11 cellular contexts compared by ENCODE assay signal in the genomic region with DNA sequence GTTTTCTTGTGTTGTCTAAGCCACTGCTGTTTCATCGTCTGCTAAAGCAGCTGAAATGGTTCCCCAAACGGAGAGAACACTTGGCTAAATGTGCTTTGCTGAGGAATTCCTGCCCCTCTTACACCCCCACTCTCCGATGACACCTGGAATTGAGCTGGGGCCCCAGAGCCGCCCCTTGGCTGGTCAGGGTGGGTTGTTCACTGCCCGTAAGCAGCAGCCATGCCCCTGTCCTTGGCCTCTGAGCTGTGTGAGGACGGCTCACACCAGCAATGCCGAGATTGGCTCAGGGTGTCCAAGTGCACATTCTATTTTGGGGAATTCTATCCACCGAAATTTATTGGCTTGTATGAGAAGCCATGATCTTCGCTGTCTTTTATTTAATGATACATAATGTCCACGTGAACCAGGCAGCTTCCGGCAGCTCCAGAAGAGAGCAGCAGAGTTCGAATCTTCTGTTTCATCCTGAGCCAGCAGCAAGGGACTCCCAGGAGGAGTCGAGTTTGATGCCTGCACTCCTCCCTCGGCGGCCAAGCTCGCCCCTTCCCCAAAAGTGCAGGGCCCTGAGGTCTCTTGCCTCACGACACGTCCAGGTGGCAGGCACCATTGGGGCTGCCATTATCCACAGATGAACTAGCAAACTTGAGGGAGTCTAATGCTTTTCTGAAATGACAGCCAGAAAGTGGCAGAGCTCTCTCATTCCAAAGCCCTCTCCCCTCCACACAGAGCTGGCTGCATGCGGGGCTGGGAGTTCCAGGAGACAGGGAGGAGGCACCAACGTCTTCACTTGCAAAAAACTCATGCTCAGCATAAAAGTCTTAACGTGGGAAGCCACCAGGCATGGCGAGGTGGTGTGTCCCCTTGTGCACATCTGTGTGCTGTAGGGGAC.
"Had no signal": no experiment of that assay in that cellular context is flagged by ENCODE, and none has a peak within 500 bp of the region (broad histone marks: within the 10 kb centered on the region; RNA-seq: fewer than 3 reads in every experiment).

No MANE protein-coding gene starts in this region.

- DNase-seq: activated CD4-positive, alpha-beta memory T cell treated with anti-CD3 and anti-CD28 coated beads for 36 hours; activated CD4-positive, alpha-beta T cell treated with anti-CD3 and anti-CD28 coated beads for 36 hours; activated T-cell treated with anti-CD3 and anti-CD28 coated beads for 4 hours; effector memory CD8-positive, alpha-beta T cell; psoas muscle; stimulated activated CD4-positive, alpha-beta T cell treated with anti-CD3 and anti-CD28 coated beads, Interleukin-4, amount 100 ng/mL, for 4 hours; testis had no signal

- H3K4me3 ChIP-seq: cardiac muscle cell, lung, psoas muscle, right lobe of liver, testis had no signal

- H3K9me3 ChIP-seq: psoas muscle, right lobe of liver, testis had no signal

- ATAC-seq: activated CD4-positive, alpha-beta T cell treated with anti-CD3 and anti-CD28 coated beads for 36 hours; effector memory CD8-positive, alpha-beta T cell; psoas muscle; right lobe of liver had no signal

- FAIRE-seq: TTC549 had no signal

- H3K27me3 ChIP-seq: cardiac muscle cell, right lobe of liver, testis had no signal

- H3K36me3 ChIP-seq: cardiac muscle cell, right lobe of liver had no signal

- H3K4me1 ChIP-seq: psoas muscle, right lobe of liver, testis had no signal

- H3K27ac ChIP-seq: cardiac muscle cell, psoas muscle, right lobe of liver, testis had no signal
